Comparison of ENCODE assay signal across 8 cellular contexts in genomic region chr2:173785813-173786212, GRCh38.
"Had no signal": no experiment of that assay in that cellular context is flagged by ENCODE, and none has a peak within 500 bp of the region (broad histone marks: within the 10 kb centered on the region; RNA-seq: fewer than 3 reads in every experiment).

No MANE protein-coding gene starts in this region.

- H3K4me2 ChIP-seq: KMS-11 had no signal

- FAIRE-seq: HepG2, HTR-8/SVneo had no signal

- H3K27ac ChIP-seq: HL-60, KMS-11 had no signal

- ATAC-seq: HepG2 had no signal

- H3K9ac ChIP-seq: KMS-11 had no signal

- DNase-seq: IMR-90, Karpas-422, KBM-7, KG1 had no signal
